8 cellular contexts compared by ENCODE assay signal in the genomic region with DNA sequence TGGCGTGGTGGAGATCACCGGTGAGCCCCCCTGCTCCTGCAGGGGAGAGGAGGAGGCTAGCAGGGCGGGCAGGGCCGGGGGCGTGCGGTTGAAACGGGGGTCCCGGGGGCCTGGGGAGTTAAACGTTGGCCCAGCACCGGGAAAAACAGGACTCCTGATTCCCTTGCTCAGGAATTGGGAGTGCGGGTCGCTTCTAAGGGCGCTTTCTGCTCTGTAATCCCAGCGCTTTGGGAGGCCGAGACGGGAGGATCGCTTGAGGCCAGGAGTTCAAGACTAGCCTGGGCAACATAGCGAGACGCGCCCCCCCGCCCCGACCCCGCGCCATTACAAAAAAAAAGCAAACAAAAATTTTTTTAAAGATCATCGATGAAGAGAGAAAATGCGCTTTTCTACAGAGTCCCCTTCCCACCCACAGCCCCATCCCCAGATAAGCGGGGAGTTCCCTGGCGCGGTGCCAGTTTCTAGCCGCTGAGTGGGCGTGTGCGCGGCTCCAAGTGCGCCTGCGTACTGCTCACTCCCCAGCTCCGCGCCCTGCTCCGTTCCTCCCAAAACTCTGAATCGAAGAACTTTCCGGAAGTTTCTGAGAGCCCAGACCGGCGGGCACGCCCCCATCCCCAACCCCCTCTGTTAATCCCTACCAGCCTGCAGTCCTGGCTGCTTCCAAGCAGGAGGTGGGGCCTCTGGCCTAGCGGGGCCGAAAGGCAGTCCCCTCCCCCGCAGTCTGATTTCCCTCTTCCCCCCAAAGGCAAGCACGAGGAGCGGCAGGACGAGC. TPM values are rescaled to one million over a fixed set of nuclear protein-coding genes. Genes with fewer than 3 reads are reported as not detected.
DNase-seq lines count a peak whose midpoint lies in the region; ATAC-seq and TF ChIP-seq lines count a peak whose summit lies in the region.

No MANE protein-coding gene starts in this region.

- no peak for TF ChIP-seq CTCF in epithelial cell of proximal tubule (conservative IDR thresholded peaks at IDR 0.05; ENCODE audit: low read depth, low read length)

- ATAC-seq in HG03108 (IDR thresholded peaks at IDR 0.05; ENCODE audit: unreplicated experiment) = peak; percentile 33
- ATAC-seq in GM21526 (IDR thresholded peaks at IDR 0.05; ENCODE audit: low FRiP score, unreplicated experiment) = no peak

- peak overlapping the region; percentile 75 for H3K4me3 ChIP-seq in GM08714 (ENCODE audit: low read length)
- peak overlapping the region; percentile 97 for H3K4me3 ChIP-seq in epithelial cell of proximal tubule (ENCODE audit: low read depth, low read length)

- peak; percentile 51 for DNase-seq in OCI-M2 (lab: John Stamatoyannopoulos, UW; ENCODE audit: unreplicated experiment)
- peak; percentile 82 for DNase-seq in activated T-cell treated with anti-CD3 and anti-CD28 coated beads, Interleukin-2, amount 50 U/mL, for 1 hour
- no peak for DNase-seq in epithelial cell of proximal tubule (ENCODE audit: low read depth)
- peak; percentile 89 for DNase-seq in mucosa of gallbladder (ENCODE audit: low spot score)
- DNase-seq in stimulated activated CD8-positive, alpha-beta memory T cell treated with anti-CD3 and anti-CD28 coated beads, Interleukin-4, amount 100 ng/mL, for 1 hour (ENCODE audit: low read depth in 2 of 2, low spot score in 1 of 2) = peak; percentile 56 to 66

RNA-seq across cellular contexts. Expression of a gene that starts 0.8 kb away (rescaled TPM):
- total RNA-seq in epithelial cell of proximal tubule = 199 and 435 TPM in 2 replicates
- 1,198 TPM for total RNA-seq in mucosa of gallbladder

RNA-seq across cellular contexts. Expression of a gene that starts 55.5 kb away (rescaled TPM):
- total RNA-seq in epithelial cell of proximal tubule (71.4 and 74.7 TPM in 2 replicates), mucosa of gallbladder (95.4 TPM)
